ENCODE assay signal across 1 cellular context in genomic region chr3:39432342-39432741, GRCh38.
TF ChIP-seq lines count a peak whose summit lies in the region.

No MANE protein-coding gene starts in this region.

TF ChIP-seq in HepG2, 621 proteins besides CTCF, POLR2A, EP300 and RAD21:
- no peak for TF ChIP-seq AKAP8 (CRISPR knock-in tag; IDR thresholded peaks at IDR 0.05)
- peak; percentile 26; the same call in 1 of the 2 replicates for TF ChIP-seq RARA (CRISPR knock-in tag; IDR thresholded peaks at IDR 0.05)
- TF ChIP-seq FOSL2 (CRISPR knock-in tag; IDR thresholded peaks at IDR 0.05): peak; percentile 37
- no peak for TF ChIP-seq ZNF333 (CRISPR knock-in tag; IDR thresholded peaks at IDR 0.05; ENCODE audit: borderline replicate concordance)
- TF ChIP-seq KIAA2018 (CRISPR knock-in tag; IDR thresholded peaks at IDR 0.05; ENCODE audit: borderline replicate concordance): no peak
- TF ChIP-seq HMGA1 (CRISPR knock-in tag; conservative IDR thresholded peaks at IDR 0.05): no peak
- TF ChIP-seq, protein P1, sequence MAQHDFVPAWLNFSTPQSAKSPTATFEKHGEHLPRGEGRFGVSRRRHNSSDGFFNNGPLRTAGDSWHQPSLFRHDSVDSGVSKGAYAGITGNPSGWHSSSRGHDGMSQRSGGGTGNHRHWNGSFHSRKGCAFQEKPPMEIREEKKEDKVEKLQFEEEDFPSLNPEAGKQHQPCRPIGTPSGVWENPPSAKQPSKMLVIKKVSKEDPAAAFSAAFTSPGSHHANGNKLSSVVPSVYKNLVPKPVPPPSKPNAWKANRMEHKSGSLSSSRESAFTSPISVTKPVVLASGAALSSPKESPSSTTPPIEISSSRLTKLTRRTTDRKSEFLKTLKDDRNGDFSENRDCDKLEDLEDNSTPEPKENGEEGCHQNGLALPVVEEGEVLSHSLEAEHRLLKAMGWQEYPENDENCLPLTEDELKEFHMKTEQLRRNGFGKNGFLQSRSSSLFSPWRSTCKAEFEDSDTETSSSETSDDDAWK (CRISPR knock-in tag; IDR thresholded peaks at IDR 0.05): no peak
- TF ChIP-seq SMARCE1 (IDR thresholded peaks at IDR 0.05; ENCODE audit: borderline replicate concordance): no peak
